8 cellular contexts compared by ENCODE assay signal in the genomic region with DNA sequence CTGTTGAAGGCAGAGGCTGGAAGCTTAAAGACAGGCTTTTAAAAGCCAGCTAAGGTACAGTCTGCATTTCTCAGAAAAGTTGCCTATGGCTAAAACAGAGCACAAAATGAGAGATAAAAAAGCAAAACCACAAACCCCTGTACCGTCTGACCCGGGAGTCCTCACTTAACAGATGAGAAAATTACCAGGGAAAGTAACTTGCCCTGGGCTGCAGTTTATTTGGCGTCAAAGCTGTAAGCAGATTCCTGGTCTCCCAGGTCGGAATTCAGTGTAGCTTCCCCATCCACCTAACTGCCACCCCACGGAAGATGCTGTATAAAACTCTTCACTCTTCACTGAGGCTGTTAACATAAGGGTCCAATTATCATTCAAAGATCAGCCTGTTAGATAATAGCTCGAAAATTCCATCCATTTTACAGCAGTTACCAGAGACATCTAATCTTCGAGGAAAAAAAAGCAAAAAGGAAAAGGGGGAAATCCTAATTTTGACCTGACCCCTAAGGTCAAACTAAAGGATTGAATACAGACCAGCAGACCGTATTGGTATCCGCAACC. TPM values are rescaled to one million over a fixed set of nuclear protein-coding genes. Genes with fewer than 3 reads are reported as not detected.
A peak's percentile ranks its signal among the peaks of the same experiment; 100 is the strongest.
DNase-seq lines count a peak whose midpoint lies in the region; TF ChIP-seq lines count a peak whose summit lies in the region.

No MANE protein-coding gene starts in this region.

- BruUV-seq in MCF 10A (replicated peaks; lab: Mats Ljungman, UMichigan) = TSS peak; percentile 35

- CTCF ChIA-PET in MCF 10A (lab: Yijun Ruan, JAX) (interaction anchor here (0.6 to 1.0 kb wide), 3 partner anchors 50 to 178 kb away, joined by 3 to 4 read pairs (median 3); a partner anchor contains a TSS), GM10248 (lab: Yijun Ruan, JAX) (interaction anchor here (1.1 kb wide), 1 partner anchor 99 kb away, joined by 4 read pairs; no protein-coding TSS in a partner anchor)

- H3K27me3 Mint-ChIP-seq in MCF 10A (ENCODE audit: insufficient read depth, unreplicated experiment) = no peaks in the 10 kb centered on the region

- peaks cover 4% of the 10 kb centered on the region for H3K4me1 ChIP-seq in ACC112 (ENCODE audit: control insufficient read depth, insufficient read depth, low read length, unreplicated experiment)
- peaks cover 22% of the 10 kb centered on the region for H3K4me1 ChIP-seq in HUES48 (ENCODE audit: control insufficient read depth, insufficient read depth, low read length)
- H3K4me1 ChIP-seq in mononuclear cell (ENCODE audit: insufficient read depth, low read length) = peaks cover 31% of the 10 kb centered on the region

- H3K36me3 ChIP-seq in ACC112 (ENCODE audit: insufficient read depth, low read length) (no peaks in the 10 kb centered on the region), HUES48 (ENCODE audit: control insufficient read depth, insufficient read depth, low read length) (no peaks in the 10 kb centered on the region)

- H3K9me3 Mint-ChIP-seq in MCF 10A (ENCODE audit: unreplicated experiment) = no peaks in the 10 kb centered on the region

- no peaks in the 10 kb centered on the region for H3K9me3 ChIP-seq in HUES48 (ENCODE audit: control insufficient read depth, insufficient read depth, low read length)
- H3K9me3 ChIP-seq in mononuclear cell (ENCODE audit: low read depth, low read length) = no peaks in the 10 kb centered on the region

- no peak overlapping the region for H2AFZ ChIP-seq in ACC112 (ENCODE audit: low read length, unreplicated experiment)

- H3K9ac ChIP-seq in HUES48 (ENCODE audit: low read depth, low read length) = no peak overlapping the region; the same call in 1 of the 2 replicates

- H3K27ac Mint-ChIP-seq in MCF 10A (ENCODE audit: low read depth, unreplicated experiment) = peak overlapping the region; percentile 79

- peaks cover 24% of the 10 kb centered on the region for H3K4me1 Mint-ChIP-seq in MCF 10A (ENCODE audit: insufficient read depth, unreplicated experiment)

- H3K27me3 ChIP-seq in ACC112 (ENCODE audit: insufficient read depth, low read length) (no peaks in the 10 kb centered on the region), HUES48 (ENCODE audit: control insufficient read depth, insufficient read depth, low read length) (no peaks in the 10 kb centered on the region), mononuclear cell (ENCODE audit: insufficient read depth, low read length) (no peaks in the 10 kb centered on the region)

- intact Hi-C loops in MCF 10A (cut with micrococcal nuclease) = loop anchor here (5.0 kb wide), 3 partner anchors 102 to 177 kb away; a partner anchor contains a TSS

- H3K4me3 Mint-ChIP-seq in MCF 10A (ENCODE audit: unreplicated experiment) = peak overlapping the region; percentile 92

- peaks cover 8% of the 10 kb centered on the region for H3K36me3 Mint-ChIP-seq in MCF 10A (ENCODE audit: insufficient read depth, unreplicated experiment)

- H3K27ac ChIP-seq in ACC112 (ENCODE audit: low read depth, low read length) (no peak overlapping the region), HUES48 (ENCODE audit: low read depth, low read length) (no peak overlapping the region)

- peaks cover 53% of the 10 kb centered on the region for H3K79me2 ChIP-seq in ACC112 (ENCODE audit: control insufficient read depth, insufficient read depth, low read length, unreplicated experiment)

- H3K4me3 ChIP-seq in ACC112 (ENCODE audit: low read depth, low read length) = peak overlapping the region; percentile 95
- H3K4me3 ChIP-seq in HUES48 (ENCODE audit: low read depth, low read length) = peak overlapping the region; percentile 73
- H3K4me3 ChIP-seq in mononuclear cell (ENCODE audit: low read length) = peak overlapping the region; percentile 75

- POLR2A ChIA-PET in MCF 10A (lab: Yijun Ruan, JAX) (interaction anchor here (0.5 to 1.5 kb wide), 11 partner anchors 9 to 1412 kb away, joined by 3 to 7 read pairs (median 3); a partner anchor contains a TSS), GM10248 (lab: Yijun Ruan, JAX) (no interaction called here)

- DNase-seq in MCF 10A (ENCODE audit: unreplicated experiment) (no peak), SKM-1 (lab: John Stamatoyannopoulos, UW; ENCODE audit: unreplicated experiment) (no peak), amygdala (lab: John Stamatoyannopoulos, UW) (no peak), NCI-H446 (lab: John Stamatoyannopoulos, UW) (no peak), GM10248 (ENCODE audit: extremely low spot score) (no peak)

- TF ChIP-seq CTCF in MCF 10A (IDR thresholded peaks at IDR 0.05; ENCODE audit: unreplicated experiment) = no peak
- TF ChIP-seq CTCF in GM10248 (IDR thresholded peaks at IDR 0.05; ENCODE audit: control extremely low read depth, extremely low read depth, low read depth, missing control alignments) = no peak

RNA-seq across cellular contexts. Expression of a gene that starts 1.5 kb away (rescaled TPM):
- total RNA-seq in MCF 10A (2022) = 44.7 and 56.4 TPM in 2 replicates
- 53.8 TPM for total RNA-seq in mononuclear cell
